ENCODE assay signal across 17 cellular contexts in genomic region chrX:3545901-3546300, GRCh38.
"Had no signal": no experiment of that assay in that cellular context is flagged by ENCODE, and none has a peak within 500 bp of the region (broad histone marks: within the 10 kb centered on the region; RNA-seq: fewer than 3 reads in every experiment).

No MANE protein-coding gene starts in this region.

- H3K4me1 ChIP-seq: pancreas, upper lobe of right lung had no signal

- H3K27ac ChIP-seq: cardiac muscle cell, heart right ventricle, pancreas, upper lobe of right lung, WERI-Rb-1 had no signal

- H3K27ac Mint-ChIP-seq: activated naive CD4-positive, alpha-beta T cell treated with anti-CD3 and anti-CD28 coated beads, Interleukin-2, amount 50 U/mL, for 24 hours; effector memory CD8-positive, alpha-beta T cell; naive thymus-derived CD8-positive, alpha-beta T cell had no signal

- H3K27me3 ChIP-seq: cardiac muscle cell, heart right ventricle, pancreas, upper lobe of right lung had no signal

- H3K9me3 ChIP-seq: heart right ventricle, pancreas, upper lobe of right lung had no signal

- H3K36me3 ChIP-seq: cardiac muscle cell, heart right ventricle, pancreas, upper lobe of right lung, WERI-Rb-1 had no signal

- H3K4me1 Mint-ChIP-seq: activated naive CD4-positive, alpha-beta T cell treated with anti-CD3 and anti-CD28 coated beads, Interleukin-2, amount 50 U/mL, for 24 hours; naive thymus-derived CD8-positive, alpha-beta T cell had no signal

- H3K4me3 Mint-ChIP-seq: activated naive CD4-positive, alpha-beta T cell treated with anti-CD3 and anti-CD28 coated beads, Interleukin-2, amount 50 U/mL, for 24 hours; effector memory CD8-positive, alpha-beta T cell; naive thymus-derived CD8-positive, alpha-beta T cell had no signal

- H3K27me3 Mint-ChIP-seq: activated naive CD4-positive, alpha-beta T cell treated with anti-CD3 and anti-CD28 coated beads, Interleukin-2, amount 50 U/mL, for 24 hours had no signal

- ATAC-seq: effector memory CD8-positive, alpha-beta T cell; heart right ventricle; left ventricle myocardium superior; naive thymus-derived CD8-positive, alpha-beta T cell; pancreas; sciatic nerve; upper lobe of right lung had no signal

- DNase-seq: activated CD4-positive, alpha-beta T cell treated with anti-CD3 and anti-CD28 coated beads for 1 hour; activated CD4-positive, alpha-beta T cell treated with anti-CD3 and anti-CD28 coated beads, Interleukin-2, amount 50 U/mL, for 4 hours; activated gamma-delta T cell; effector memory CD8-positive, alpha-beta T cell; heart right ventricle; kidney glomerular epithelial cell; left ventricle myocardium superior; mesenchymal stem cell; naive thymus-derived CD8-positive, alpha-beta T cell; pancreas; stimulated activated CD8-positive, alpha-beta memory T cell treated with anti-CD3 and anti-CD28 coated beads, Interleukin-4, amount 100 ng/mL, for 48 hours; stimulated activated naive CD4-positive, alpha-beta T cell; upper lobe of right lung; WERI-Rb-1 had no signal

- H3K4me3 ChIP-seq: cardiac muscle cell, heart right ventricle, pancreas, upper lobe of right lung had no signal
